ENCODE assay signal across 19 cellular contexts in the genomic region with DNA sequence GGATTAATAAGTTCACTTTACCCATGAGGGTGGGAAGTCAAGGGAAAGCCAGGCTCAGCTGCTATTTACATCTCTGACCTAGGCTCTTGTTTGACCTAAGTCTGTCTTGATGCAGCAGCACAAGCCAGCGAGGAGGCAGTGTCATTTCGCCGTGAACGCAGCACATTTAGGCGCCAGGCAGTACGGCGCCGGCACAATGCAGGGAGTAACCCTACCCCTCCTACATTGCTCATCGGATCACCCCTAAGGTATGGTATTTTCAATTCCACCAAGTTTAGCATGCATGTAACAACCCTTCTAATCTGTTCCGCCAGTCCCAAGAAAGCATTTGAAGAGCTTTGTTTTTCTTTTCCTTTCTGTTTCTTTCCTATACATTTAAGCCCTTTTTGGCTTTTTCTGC.
A peak's percentile ranks its signal among the peaks of the same experiment; 100 is the strongest.
DNase-seq lines count a peak whose midpoint lies in the region; ATAC-seq, FAIRE-seq and TF ChIP-seq lines count a peak whose summit lies in the region.
"Had no signal": no experiment of that assay in that cellular context is flagged by ENCODE, and none has a peak within 500 bp of the region (broad histone marks: within the 10 kb centered on the region; RNA-seq: fewer than 3 reads in every experiment).

No MANE protein-coding gene starts in this region.

- H3K79me2 ChIP-seq in Loucy (ENCODE audit: insufficient read depth, low read length) = peaks cover 52% of the 10 kb centered on the region

- H3K4me3 Mint-ChIP-seq in activated CD4-positive, alpha-beta T cell treated with anti-CD3 and anti-CD28 coated beads, Interleukin-2, amount 10 ng/mL, durations not matched to agents 24 days and 14 days = peak overlapping the region; percentile 57

- WGBS in pancreas, 2 donors = 94 to 96% methylated on average over 10 of the region's 10 CpGs

- H4K20me1 ChIP-seq in Loucy (ENCODE audit: insufficient read depth, low read length, poor library complexity, severe bottlenecking) = no peaks in the 10 kb centered on the region

- H3K27ac Mint-ChIP-seq in activated CD4-positive, alpha-beta T cell treated with anti-CD3 and anti-CD28 coated beads, Interleukin-2, amount 10 ng/mL, durations not matched to agents 24 days and 14 days = peak overlapping the region; percentile 9
- H3K27ac Mint-ChIP-seq in activated naive CD4-positive, alpha-beta T cell treated with anti-CD3 and anti-CD28 coated beads, Interleukin-2, amount 50 U/mL, for 72 hours = peak overlapping the region in 1 of 2 donors; percentile 27

- no peaks in the 10 kb centered on the region for H3K27me3 ChIP-seq in Loucy (ENCODE audit: insufficient read depth, low read length, poor library complexity, severe bottlenecking)
- H3K27me3 ChIP-seq in pancreas = no peaks in the 10 kb centered on the region
- H3K27me3 ChIP-seq: gastroesophageal sphincter, left lung, SJSA1, upper lobe of left lung had no signal

- intact Hi-C loops in activated CD4-positive, alpha-beta T cell treated with anti-CD3 and anti-CD28 coated beads, Interleukin-2, amount 10 ng/mL, durations not matched to agents 24 days and 14 days (cut with micrococcal nuclease) = no loop called here
- intact Hi-C loops in mucosa of descending colon (cut with DNase I, micrococcal nuclease) (no loop called here), pancreas (cut with DNase I) (no loop called here)

- FAIRE-seq in pancreas (lab: Jason Lieb, UNC) = no peak
- FAIRE-seq: A549 had no signal

- no peaks in the 10 kb centered on the region for H3K27me3 Mint-ChIP-seq in activated CD4-positive, alpha-beta T cell treated with anti-CD3 and anti-CD28 coated beads, Interleukin-2, amount 10 ng/mL, durations not matched to agents 24 days and 14 days

- ATAC-seq in activated naive CD4-positive, alpha-beta T cell treated with anti-CD3 and anti-CD28 coated beads, Interleukin-2, amount 50 U/mL, for 72 hours = peak; percentile 51 to 61
- ATAC-seq in mucosa of descending colon = peak; percentile 14
- no peak for ATAC-seq in GM21737 (IDR thresholded peaks at IDR 0.05; ENCODE audit: unreplicated experiment)
- no peak for ATAC-seq in pancreas
- ATAC-seq: A549, gastroesophageal sphincter, left lung had no signal

- no peak overlapping the region for H3K27ac ChIP-seq in pancreas
- H3K27ac ChIP-seq: A549, gastroesophageal sphincter, left lung, SJSA1, upper lobe of left lung had no signal

- no peak overlapping the region for H2AFZ ChIP-seq in Loucy (ENCODE audit: low read length)

- H3K9me2 ChIP-seq in Loucy (replicated peaks; ENCODE audit: low read depth, low read length) = no peaks in the 10 kb centered on the region

- peak overlapping the region; percentile 42 for H3K9ac ChIP-seq in Loucy (ENCODE audit: low read depth, low read length, poor library complexity, severe bottlenecking)

- DNase-seq in activated CD4-positive, alpha-beta T cell treated with anti-CD3 and anti-CD28 coated beads, Interleukin-2, amount 10 ng/mL, durations not matched to agents 24 days and 14 days = no peak
- DNase-seq in activated CD4-positive, alpha-beta T cell treated with anti-CD3 and anti-CD28 coated beads for 48 hours = no peak
- DNase-seq in activated naive CD4-positive, alpha-beta T cell treated with anti-CD3 and anti-CD28 coated beads, Interleukin-2, amount 50 U/mL, for 72 hours (ENCODE audit: low spot score in 2 of 2) = no peak
- DNase-seq in mucosa of descending colon (no peak), NCI-H2107 treated with DMSO at 0.1 percent for 48 hours (lab: John Stamatoyannopoulos, UW; ENCODE audit: unreplicated experiment) (no peak), pancreas (no peak)
- DNase-seq: activated CD4-positive, CD25-positive, alpha-beta regulatory T cell; amygdala; Calu3; effector CD8-positive, alpha-beta T cell; HCEC 1CT; left lung; NCI-H1694 treated with DMSO at 0.1 percent for 48 hours had no signal

- peaks cover 13% of the 10 kb centered on the region for H3K4me1 Mint-ChIP-seq in activated CD4-positive, alpha-beta T cell treated with anti-CD3 and anti-CD28 coated beads, Interleukin-2, amount 10 ng/mL, durations not matched to agents 24 days and 14 days

- H3K4me2 ChIP-seq in Loucy (ENCODE audit: low read depth, low read length, poor library complexity, severe bottlenecking) = peak overlapping the region; percentile 65
- H3K4me2 ChIP-seq: A549 had no signal

- H3K9me3 Mint-ChIP-seq in activated CD4-positive, alpha-beta T cell treated with anti-CD3 and anti-CD28 coated beads, Interleukin-2, amount 10 ng/mL, durations not matched to agents 24 days and 14 days = no peaks in the 10 kb centered on the region
- no peaks in the 10 kb centered on the region for H3K9me3 Mint-ChIP-seq in activated naive CD4-positive, alpha-beta T cell treated with anti-CD3 and anti-CD28 coated beads, Interleukin-2, amount 50 U/mL, for 72 hours

- H3K36me3 ChIP-seq in Loucy (ENCODE audit: insufficient read depth, low read length) (no peaks in the 10 kb centered on the region; the same call in 1 of the 2 replicates), mucosa of descending colon (ENCODE audit: low read depth) (no peaks in the 10 kb centered on the region), pancreas (no peaks in the 10 kb centered on the region)
- H3K36me3 ChIP-seq: SJSA1 had no signal

- H3K9me3 ChIP-seq in Loucy (ENCODE audit: insufficient read depth, low read depth, low read length) = no peaks in the 10 kb centered on the region
- no peaks in the 10 kb centered on the region for H3K9me3 ChIP-seq in mucosa of descending colon
- H3K9me3 ChIP-seq in pancreas = no peaks in the 10 kb centered on the region
- H3K9me3 ChIP-seq: A549, gastroesophageal sphincter, left lung, SJSA1, upper lobe of left lung had no signal

- H3K4me1 ChIP-seq in Loucy (ENCODE audit: insufficient read depth, low read length, poor library complexity, severe bottlenecking) (peaks cover 50% of the 10 kb centered on the region), mucosa of descending colon (ENCODE audit: low read depth) (no peaks in the 10 kb centered on the region), pancreas (no peaks in the 10 kb centered on the region)
- H3K4me1 ChIP-seq: A549, gastroesophageal sphincter, left lung, SJSA1 had no signal

- no peak for TF ChIP-seq CTCF in Loucy (conservative IDR thresholded peaks at IDR 0.05; ENCODE audit: low read length)
- no peak for TF ChIP-seq CTCF in mucosa of descending colon (IDR thresholded peaks at IDR 0.05)
- no peak for TF ChIP-seq CTCF in pancreas (IDR thresholded peaks at IDR 0.05)

- peak overlapping the region; percentile 60 for H3K4me3 ChIP-seq in Loucy (ENCODE audit: low read length, poor library complexity, severe bottlenecking)
- no peak overlapping the region for H3K4me3 ChIP-seq in mucosa of descending colon
- no peak overlapping the region for H3K4me3 ChIP-seq in pancreas
- H3K4me3 ChIP-seq: A549, gastroesophageal sphincter, left lung, SJSA1, upper lobe of left lung had no signal

- H3F3A ChIP-seq in Loucy (ENCODE audit: low read depth) = 0 out of 2 replicates have a peak, but pooled peaks cover 5% of the 10 kb centered on the region

- H3K36me3 Mint-ChIP-seq in activated CD4-positive, alpha-beta T cell treated with anti-CD3 and anti-CD28 coated beads, Interleukin-2, amount 10 ng/mL, durations not matched to agents 24 days and 14 days (ENCODE audit: low read depth) = peaks cover 12% of the 10 kb centered on the region
- peaks cover 0 to 12% of the 10 kb centered on the region in 2 donors for H3K36me3 Mint-ChIP-seq in activated naive CD4-positive, alpha-beta T cell treated with anti-CD3 and anti-CD28 coated beads, Interleukin-2, amount 50 U/mL, for 72 hours

Comparison
In these comparisons a context has a peak if more than half of its experiments do, and no peak if none do; other contexts are left out.
1. ATAC-seq: peak in activated naive CD4-positive, alpha-beta T cell treated with anti-CD3 and anti-CD28 coated beads, Interleukin-2, amount 50 U/mL, for 72 hours (2 of 2) and mucosa of descending colon (single experiment); none in GM21737 (single experiment) and pancreas (0 of 4).